Comparison of ENCODE assay signal across 8 cellular contexts in the genomic region with DNA sequence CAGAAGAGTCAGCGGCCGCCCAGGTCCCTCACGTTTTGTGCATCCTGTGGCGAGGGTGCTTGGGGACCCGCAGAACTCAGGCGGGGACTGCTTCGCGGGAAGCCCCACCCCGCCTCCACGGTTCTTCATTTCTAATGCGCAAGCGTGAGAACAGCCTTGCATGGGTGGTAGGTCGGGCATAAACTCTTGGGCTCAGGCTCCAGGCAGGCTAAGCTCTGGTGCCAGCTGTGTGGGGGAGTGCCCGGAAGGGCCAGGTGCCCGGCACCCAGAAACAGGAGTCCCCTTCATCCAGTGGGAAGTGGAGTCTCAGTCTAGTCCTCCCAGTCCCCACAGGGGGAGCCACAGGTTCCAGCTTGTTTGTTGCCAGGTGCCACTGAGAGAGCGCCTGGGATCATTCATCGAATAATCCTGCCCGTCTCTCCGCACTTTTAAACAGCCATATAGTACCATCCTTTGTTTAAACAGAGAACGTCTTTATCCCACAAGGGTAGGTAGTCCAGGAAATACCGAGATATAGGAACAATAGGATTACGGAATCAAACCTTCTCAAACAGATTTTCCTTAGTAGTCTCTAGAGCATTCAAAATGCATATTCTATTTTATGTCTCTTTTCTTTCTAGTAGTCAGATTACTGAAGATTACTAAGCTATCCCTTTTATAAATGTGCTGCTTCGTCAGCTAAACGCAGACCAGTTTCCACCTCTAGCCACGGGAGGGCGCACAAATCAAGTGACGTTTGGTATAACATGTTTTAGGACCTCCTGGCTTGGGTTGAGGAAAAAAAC. TPM values are rescaled to one million over a fixed set of nuclear protein-coding genes. Genes with fewer than 3 reads are reported as not detected.
DNase-seq lines count a peak whose midpoint lies in the region; ATAC-seq, FAIRE-seq and TF ChIP-seq lines count a peak whose summit lies in the region.

No MANE protein-coding gene starts in this region.

- H3K27me3 Mint-ChIP-seq in brain, result peaks cover 3% of the 10 kb centered on the region

- ATAC-seq in HG02870 (IDR thresholded peaks at IDR 0.05; ENCODE audit: unreplicated experiment) (peak; percentile 60), HG03457 (IDR thresholded peaks at IDR 0.05; ENCODE audit: unreplicated experiment) (no peak)

- H3K27ac Mint-ChIP-seq in brain, result peak overlapping the region; percentile 92 to 96 (median 95)

- H3K27ac ChIP-seq in sigmoid colon, result peak overlapping the region; percentile 69 to 76 (median 73)

- TF ChIP-seq POLR2A in sigmoid colon (IDR thresholded peaks at IDR 0.05), result no peak

- intact Hi-C loops in sigmoid colon (cut with DNase I), result loop anchor here (2.0 kb wide), 1 partner anchor 164 kb away; no protein-coding TSS in a partner anchor

- peaks cover 18% of the 10 kb centered on the region for H3K4me1 Mint-ChIP-seq in brain

- peak; percentile 50 for DNase-seq in NCI-H2081 treated with DMSO at 0.1 percent for 48 hours (lab: John Stamatoyannopoulos, UW)
- DNase-seq in sigmoid colon, result peak; percentile 79

- 0 to 1% methylated on average over 27 of the region's 27 CpGs for WGBS in sigmoid colon, 2 donors

- TF ChIP-seq EP300 in sigmoid colon (IDR thresholded peaks at IDR 0.05), result no peak

- H3K4me3 ChIP-seq in iPS-11a (ENCODE audit: low read depth, low read length) (peak overlapping the region; percentile 35), sigmoid colon (peak overlapping the region; percentile 25 to 48 (median 42))

- H3K9me3 Mint-ChIP-seq in brain, result peaks cover 0 to 5% (median 0%) of the 10 kb centered on the region in 5 experiments

- TF ChIP-seq CTCF in GM12873 (IDR thresholded peaks at IDR 0.05; ENCODE audit: insufficient read depth, low read depth, low read length, missing control alignments), result peak; percentile 71
- peak; percentile 93 to 94 for TF ChIP-seq CTCF in brain (conservative IDR thresholded peaks at IDR 0.05)
- TF ChIP-seq CTCF in sigmoid colon (IDR thresholded peaks at IDR 0.05), result peak in 3 of 4 experiments; percentile 38 to 60 (median 50)

- no peaks in the 10 kb centered on the region for H3K9me3 ChIP-seq in sigmoid colon

- peak overlapping the region; percentile 85 to 91 (median 87) for H3K4me3 Mint-ChIP-seq in brain

- no peaks in the 10 kb centered on the region for H3K36me3 ChIP-seq in sigmoid colon

- H3K36me3 Mint-ChIP-seq in brain, result no peaks in the 10 kb centered on the region

- H3K27me3 ChIP-seq in sigmoid colon, result no peaks in the 10 kb centered on the region

- peak; percentile 86 for FAIRE-seq in TTC549 (lab: Jason Lieb, UNC)

- H3K4me1 ChIP-seq in sigmoid colon, result peaks cover 0 to 6% (median 2%) of the 10 kb centered on the region in 4 donors

RNA-seq across cellular contexts. Expression of gene RBBP7, which starts 12.7 kb away (rescaled TPM):
- polyA plus RNA-seq in brain (ENCODE audit: insufficient read depth, low read depth, low replicate concordance) (129 TPM), sigmoid colon (100 to 1,000 TPM in 1 of 3 donors, 10 to 100 TPM in 2; 59.4 to 110 (median 70.9) TPM)
- 100 to 1,000 TPM in 3 of 4 donors, 10 to 100 TPM in 1; 99.8 to 130 (median 118) TPM for total RNA-seq in sigmoid colon
